In the genomic region with DNA sequence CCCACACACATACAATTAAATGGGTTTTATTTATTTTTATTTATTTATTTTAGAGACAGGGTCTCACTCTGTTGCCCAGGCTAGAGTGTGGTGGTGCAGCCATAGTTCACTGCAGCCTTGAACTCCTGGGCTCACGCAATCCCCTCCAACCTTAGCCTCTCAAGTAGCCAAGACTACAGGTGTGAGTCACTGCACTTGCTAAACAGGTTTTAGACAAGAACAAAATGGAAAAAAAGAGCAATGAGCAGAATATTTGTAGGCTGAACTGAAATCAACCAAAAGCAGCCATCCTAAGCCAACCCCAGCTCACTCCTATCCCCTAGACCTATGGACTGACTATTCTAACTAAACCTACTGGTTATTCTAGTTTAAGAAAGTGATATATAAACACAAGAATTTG, we compare ENCODE assay signal across 29 cellular contexts. TPM values are rescaled to one million over a fixed set of nuclear protein-coding genes. Genes with fewer than 3 reads are reported as not detected.
DNase-seq lines count a peak whose midpoint lies in the region; ATAC-seq and TF ChIP-seq lines count a peak whose summit lies in the region.
"Had no signal": no experiment of that assay in that cellular context is flagged by ENCODE, and none has a peak within 500 bp of the region (broad histone marks: within the 10 kb centered on the region; RNA-seq: fewer than 3 reads in every experiment).

No MANE protein-coding gene starts in this region.

- POLR2A ChIA-PET in PC-9 (lab: Charles Lee; ENCODE audit: unreplicated experiment), result no interaction called here

- peaks cover 24% of the 10 kb centered on the region for H3K4me1 ChIP-seq in PC-9 (replicated peaks; ENCODE audit: insufficient read depth)
- H3K4me1 ChIP-seq: heart right ventricle, right atrium auricular region had no signal

- peak; percentile 93 for DNase-seq in DMS53 treated with DMSO at 0.1 percent for 48 hours (lab: John Stamatoyannopoulos, UW; ENCODE audit: unreplicated experiment)
- peak; percentile 35 to 95 for DNase-seq in PC-9
- DNase-seq in iPS-NIHi11 (ENCODE audit: low spot score), result peak; percentile 12
- peak; percentile 42 for DNase-seq in renal cortical epithelial cell (ENCODE audit: low read depth)
- no peak for DNase-seq in activated T-helper 2 cell treated with anti-CD3 and anti-CD28 coated beads, Interferon-gamma antibody, Interleukin-2, Interleukin-4, amounts not matched to agents 10 μg/mL and 5 μg/mL and 100 μg/mL, durations not matched to agents 14 hours and 24 hours and 36 hours (ENCODE audit: low spot score)
- no peak for DNase-seq in HCEC 1CT
- DNase-seq: activated CD4-positive, alpha-beta T cell treated with anti-CD3 and anti-CD28 coated beads, Interleukin-2, amount 10 ng/mL, durations not matched to agents 7 days and 5 days; activated gamma-delta T cell; activated T-cell treated with anti-CD3 and anti-CD28 coated beads, Interleukin-2, amount 50 U/mL, for 24 hours; CD8-positive, alpha-beta memory T cell; DMS153; endodermal cell; esophagus squamous epithelium; foreskin melanocyte; H7; heart right ventricle; left cardiac atrium; NCI-H1417; NCI-H2029 treated with DMSO at 0.1 percent for 48 hours; NCI-H748 treated with DMSO at 0.1 percent for 48 hours; stimulated activated CD4-positive, alpha-beta T cell treated with anti-CD3 and anti-CD28 coated beads, Interleukin-1b, Interleukin-23, amount 100 ng/mL, for 48 hours had no signal

- no peak for ATAC-seq in GM19328 (IDR thresholded peaks at IDR 0.05; ENCODE audit: unreplicated experiment)
- ATAC-seq: heart right ventricle, left cardiac atrium had no signal

- no peaks in the 10 kb centered on the region for H3K79me2 ChIP-seq in PC-9 (ENCODE audit: low read depth)

- no peak overlapping the region for H3K27ac Mint-ChIP-seq in activated T-helper 2 cell treated with anti-CD3 and anti-CD28 coated beads, Interferon-gamma antibody, Interleukin-2, Interleukin-4, amounts not matched to agents 10 μg/mL and 5 μg/mL and 100 μg/mL, durations not matched to agents 14 hours and 24 hours and 36 hours
- H3K27ac Mint-ChIP-seq: activated CD4-positive, alpha-beta T cell treated with anti-CD3 and anti-CD28 coated beads, Interleukin-2, amount 10 ng/mL, durations not matched to agents 7 days and 5 days; activated T-cell treated with anti-CD3 and anti-CD28 coated beads, Interleukin-2, amount 50 U/mL, for 24 hours; dendritic cell treated with granulocyte-macrophage colony-stimulating factor and Interleukin-4, amounts not matched to agents 40 ng/mL and 50 ng/mL, for 4 days; memory B cell; stimulated activated naive CD8-positive, alpha-beta T cell treated with anti-CD3 and anti-CD28 coated beads, Interleukin-15, Interleukin-2, amounts not matched to agents 100 ng/mL and 50 ng/mL, for 24 hours had no signal

- no peaks in the 10 kb centered on the region for H3K9me3 Mint-ChIP-seq in activated T-helper 2 cell treated with anti-CD3 and anti-CD28 coated beads, Interferon-gamma antibody, Interleukin-2, Interleukin-4, amounts not matched to agents 10 μg/mL and 5 μg/mL and 100 μg/mL, durations not matched to agents 14 hours and 24 hours and 36 hours
- H3K9me3 Mint-ChIP-seq: activated CD4-positive, alpha-beta T cell treated with anti-CD3 and anti-CD28 coated beads, Interleukin-2, amount 10 ng/mL, durations not matched to agents 7 days and 5 days; activated T-cell treated with anti-CD3 and anti-CD28 coated beads, Interleukin-2, amount 50 U/mL, for 24 hours; dendritic cell treated with granulocyte-macrophage colony-stimulating factor and Interleukin-4, amounts not matched to agents 40 ng/mL and 50 ng/mL, for 4 days; endodermal cell; memory B cell; stimulated activated naive CD8-positive, alpha-beta T cell treated with anti-CD3 and anti-CD28 coated beads, Interleukin-15, Interleukin-2, amounts not matched to agents 100 ng/mL and 50 ng/mL, for 24 hours had no signal

- intact Hi-C loops in PC-9 (cut with micrococcal nuclease; ENCODE audit: unreplicated experiment), result no loop called here
- intact Hi-C loops in activated T-helper 2 cell treated with anti-CD3 and anti-CD28 coated beads, Interferon-gamma antibody, Interleukin-2, Interleukin-4, amounts not matched to agents 10 μg/mL and 5 μg/mL and 100 μg/mL, durations not matched to agents 14 hours and 24 hours and 36 hours (cut with micrococcal nuclease), result no loop called here

- H3K9me3 ChIP-seq in PC-9 (ENCODE audit: insufficient read depth, low read depth), result no peaks in the 10 kb centered on the region
- H3K9me3 ChIP-seq: esophagus squamous epithelium, right atrium auricular region, thoracic aorta had no signal

- no peak for TF ChIP-seq CTCF in PC-9 (conservative IDR thresholded peaks at IDR 0.05)

- no peak overlapping the region for H3K4me3 Mint-ChIP-seq in activated T-helper 2 cell treated with anti-CD3 and anti-CD28 coated beads, Interferon-gamma antibody, Interleukin-2, Interleukin-4, amounts not matched to agents 10 μg/mL and 5 μg/mL and 100 μg/mL, durations not matched to agents 14 hours and 24 hours and 36 hours (ENCODE audit: low read depth)
- H3K4me3 Mint-ChIP-seq: activated CD4-positive, alpha-beta T cell treated with anti-CD3 and anti-CD28 coated beads, Interleukin-2, amount 10 ng/mL, durations not matched to agents 7 days and 5 days; activated T-cell treated with anti-CD3 and anti-CD28 coated beads, Interleukin-2, amount 50 U/mL, for 24 hours; CD8-positive, alpha-beta memory T cell; dendritic cell treated with granulocyte-macrophage colony-stimulating factor and Interleukin-4, amounts not matched to agents 40 ng/mL and 50 ng/mL, for 4 days; endodermal cell; memory B cell; stimulated activated naive CD8-positive, alpha-beta T cell treated with anti-CD3 and anti-CD28 coated beads, Interleukin-15, Interleukin-2, amounts not matched to agents 100 ng/mL and 50 ng/mL, for 24 hours had no signal

- no peaks in the 10 kb centered on the region for H3K27me3 Mint-ChIP-seq in activated T-helper 2 cell treated with anti-CD3 and anti-CD28 coated beads, Interferon-gamma antibody, Interleukin-2, Interleukin-4, amounts not matched to agents 10 μg/mL and 5 μg/mL and 100 μg/mL, durations not matched to agents 14 hours and 24 hours and 36 hours (ENCODE audit: low read depth)
- H3K27me3 Mint-ChIP-seq: activated CD4-positive, alpha-beta T cell treated with anti-CD3 and anti-CD28 coated beads, Interleukin-2, amount 10 ng/mL, durations not matched to agents 7 days and 5 days; activated T-cell treated with anti-CD3 and anti-CD28 coated beads, Interleukin-2, amount 50 U/mL, for 24 hours; dendritic cell treated with granulocyte-macrophage colony-stimulating factor and Interleukin-4, amounts not matched to agents 40 ng/mL and 50 ng/mL, for 4 days; memory B cell; stimulated activated naive CD8-positive, alpha-beta T cell treated with anti-CD3 and anti-CD28 coated beads, Interleukin-15, Interleukin-2, amounts not matched to agents 100 ng/mL and 50 ng/mL, for 24 hours had no signal

- H3K4me3 ChIP-seq in PC-9, result peak overlapping the region; percentile 13; the same call in 1 of the 2 replicates
- H3K4me3 ChIP-seq: esophagus squamous epithelium, heart right ventricle, right atrium auricular region, thoracic aorta had no signal

- no peak overlapping the region for H2AFZ ChIP-seq in PC-9

- CTCF ChIA-PET in PC-9 (lab: Charles Lee), result no interaction called here

- no peaks in the 10 kb centered on the region for H3K9me2 ChIP-seq in PC-9 (ENCODE audit: insufficient read depth)

- H3K36me3 ChIP-seq in PC-9 (ENCODE audit: low read depth), result peaks cover 26% of the 10 kb centered on the region

- peaks cover 8% of the 10 kb centered on the region for H3K4me1 Mint-ChIP-seq in activated T-helper 2 cell treated with anti-CD3 and anti-CD28 coated beads, Interferon-gamma antibody, Interleukin-2, Interleukin-4, amounts not matched to agents 10 μg/mL and 5 μg/mL and 100 μg/mL, durations not matched to agents 14 hours and 24 hours and 36 hours (ENCODE audit: low read depth)
- H3K4me1 Mint-ChIP-seq: activated CD4-positive, alpha-beta T cell treated with anti-CD3 and anti-CD28 coated beads, Interleukin-2, amount 10 ng/mL, durations not matched to agents 7 days and 5 days; CD8-positive, alpha-beta memory T cell; memory B cell had no signal

- H3K4me2 ChIP-seq in PC-9, result peak overlapping the region; percentile 46

- H3K36me3 Mint-ChIP-seq in activated T-helper 2 cell treated with anti-CD3 and anti-CD28 coated beads, Interferon-gamma antibody, Interleukin-2, Interleukin-4, amounts not matched to agents 10 μg/mL and 5 μg/mL and 100 μg/mL, durations not matched to agents 14 hours and 24 hours and 36 hours (ENCODE audit: low read depth), result peaks cover 54% of the 10 kb centered on the region

- no TSS peak for BruUV-seq in PC-9 (replicated peaks; lab: Mats Ljungman, UMichigan)

- H4K20me1 ChIP-seq in PC-9 (ENCODE audit: insufficient read depth), result no peaks in the 10 kb centered on the region

- peaks cover 16% of the 10 kb centered on the region; the same call in 1 of the 2 replicates for H3F3A ChIP-seq in PC-9 (ENCODE audit: insufficient read depth, low read depth)

- H3K27ac ChIP-seq in PC-9, result peak overlapping the region; percentile 45
- H3K27ac ChIP-seq: esophagus squamous epithelium, heart right ventricle, HL-60, right atrium auricular region, thoracic aorta had no signal

- no peaks in the 10 kb centered on the region for H3K27me3 ChIP-seq in PC-9 (ENCODE audit: insufficient read depth, low read depth)
- H3K27me3 ChIP-seq: esophagus squamous epithelium, heart right ventricle, right atrium auricular region had no signal

RNA-seq across cellular contexts. Expression of gene MRE11, which starts 37.8 kb away (rescaled TPM):
- 40.3 and 41.1 TPM in 2 replicates for total RNA-seq in PC-9 (2021)
- total RNA-seq in renal cortical epithelial cell, result 15.5 and 17.1 TPM in 2 replicates
- total RNA-seq in activated T-helper 2 cell treated with anti-CD3 and anti-CD28 coated beads, Interferon-gamma antibody, Interleukin-2, Interleukin-4, amounts not matched to agents 10 μg/mL and 5 μg/mL and 100 μg/mL, durations not matched to agents 14 hours and 24 hours and 36 hours, result 45.8 and 47.4 TPM in 2 replicates

RNA-seq across cellular contexts. Expression of gene ANKRD49, which starts 37.9 kb away (rescaled TPM):
- total RNA-seq in PC-9 (2021), result 8.7 and 12.7 TPM in 2 replicates
- total RNA-seq in renal cortical epithelial cell, result 16.1 and 18.2 TPM in 2 replicates
- total RNA-seq in activated T-helper 2 cell treated with anti-CD3 and anti-CD28 coated beads, Interferon-gamma antibody, Interleukin-2, Interleukin-4, amounts not matched to agents 10 μg/mL and 5 μg/mL and 100 μg/mL, durations not matched to agents 14 hours and 24 hours and 36 hours, result 19.4 and 20.7 TPM in 2 replicates

RNA-seq across cellular contexts. Expression of gene GPR83, which starts 54.6 kb away (rescaled TPM):
- total RNA-seq in PC-9 (2021), result not detected in 2 replicates
- under 0.01 TPM in 1 of 2 replicates, not detected in the other for total RNA-seq in renal cortical epithelial cell
- 0.05 TPM in 1 of 2 replicates, not detected in the other for total RNA-seq in activated T-helper 2 cell treated with anti-CD3 and anti-CD28 coated beads, Interferon-gamma antibody, Interleukin-2, Interleukin-4, amounts not matched to agents 10 μg/mL and 5 μg/mL and 100 μg/mL, durations not matched to agents 14 hours and 24 hours and 36 hours
- total RNA-seq: esophagus squamous epithelium, SK-MEL-5 had no signal

RNA-seq across cellular contexts. Expression of gene C11orf97, which starts 56.4 kb away (rescaled TPM):
- not detected in 2 replicates for total RNA-seq in PC-9 (2021)
- 0.20 TPM in 1 of 2 replicates, not detected in the other for total RNA-seq in renal cortical epithelial cell
- total RNA-seq in activated T-helper 2 cell treated with anti-CD3 and anti-CD28 coated beads, Interferon-gamma antibody, Interleukin-2, Interleukin-4, amounts not matched to agents 10 μg/mL and 5 μg/mL and 100 μg/mL, durations not matched to agents 14 hours and 24 hours and 36 hours, result not detected in 2 replicates
- total RNA-seq: activated CD4-positive, alpha-beta T cell treated with anti-CD3 and anti-CD28 coated beads, Interleukin-2, amount 10 ng/mL, durations not matched to agents 7 days and 5 days; CD8-positive, alpha-beta memory T cell; endodermal cell; esophagus squamous epithelium; H7; heart right ventricle; left cardiac atrium; right atrium auricular region; SK-MEL-5; thoracic aorta had no signal

Comparison
In these comparisons a context has a peak if more than half of its experiments do, and no peak if none do; other contexts are left out.
1. DNase-seq: peak in DMS53 treated with DMSO at 0.1 percent for 48 hours (single experiment), PC-9 (2 of 2), iPS-NIHi11 (single experiment) and renal cortical epithelial cell (single experiment); none in activated T-helper 2 cell treated with anti-CD3 and anti-CD28 coated beads, Interferon-gamma antibody, Interleukin-2, Interleukin-4, amounts not matched to agents 10 μg/mL and 5 μg/mL and 100 μg/mL, durations not matched to agents 14 hours and 24 hours and 36 hours (single experiment) and HCEC 1CT (single experiment).